In genomic region chr9:132505961-132506691, GRCh38 we compare ENCODE assay signal across 31 cellular contexts.
A peak's percentile ranks its signal among the peaks of the same experiment; 100 is the strongest.
DNase-seq lines count a peak whose midpoint lies in the region; ATAC-seq and TF ChIP-seq lines count a peak whose summit lies in the region.
"Had no signal": no experiment of that assay in that cellular context is flagged by ENCODE, and none has a peak within 500 bp of the region (broad histone marks: within the 10 kb centered on the region; RNA-seq: fewer than 3 reads in every experiment).

No MANE protein-coding gene starts in this region.

- H3K9me3 ChIP-seq in endodermal cell (ENCODE audit: control insufficient read depth, low read length) (no peaks in the 10 kb centered on the region), right lobe of liver (no peaks in the 10 kb centered on the region), esophagus squamous epithelium (no peaks in the 10 kb centered on the region)
- H3K9me3 ChIP-seq: ascending aorta, HAP-1, SJCRH30, thyroid gland, vagina had no signal

- TF ChIP-seq CTCF in endodermal cell (conservative IDR thresholded peaks at IDR 0.05) (no peak), right lobe of liver (IDR thresholded peaks at IDR 0.05) (no peak), esophagus squamous epithelium (IDR thresholded peaks at IDR 0.05) (no peak)

- peaks cover 10% of the 10 kb centered on the region for H3K36me3 Mint-ChIP-seq in endodermal cell (ENCODE audit: low read depth)
- H3K36me3 Mint-ChIP-seq: CD8-positive, alpha-beta memory T cell had no signal

- H3K27me3 ChIP-seq in endodermal cell (ENCODE audit: control insufficient read depth, insufficient read depth, low read length, poor library complexity, severe bottlenecking) (no peaks in the 10 kb centered on the region), right lobe of liver (no peaks in the 10 kb centered on the region), esophagus squamous epithelium (peaks cover 0 to 89% (median 0%) of the 10 kb centered on the region in 4 donors)
- H3K27me3 ChIP-seq: ascending aorta, thyroid gland, vagina had no signal

- ATAC-seq in right lobe of liver, result no peak
- ATAC-seq: GM12878, K562, left lobe of liver, sciatic nerve had no signal

- peak overlapping the region; percentile 76 for H3K27ac Mint-ChIP-seq in endodermal cell
- H3K27ac Mint-ChIP-seq: progenitor cell of endocrine pancreas had no signal

- H3K27ac ChIP-seq in endodermal cell (ENCODE audit: low read depth, low read length) (no peak overlapping the region), right lobe of liver (no peak overlapping the region), esophagus squamous epithelium (no peak overlapping the region)
- H3K27ac ChIP-seq: ascending aorta, cardiac muscle cell, SJCRH30, thyroid gland, vagina had no signal

- no peak overlapping the region for H3K4me3 Mint-ChIP-seq in endodermal cell

- H3K4me1 ChIP-seq in endodermal cell (ENCODE audit: control insufficient read depth, insufficient read depth, low read length) (peaks cover 11% of the 10 kb centered on the region), right lobe of liver (no peaks in the 10 kb centered on the region), esophagus squamous epithelium (peaks cover 0 to 8% (median 0%) of the 10 kb centered on the region in 3 donors)
- H3K4me1 ChIP-seq: ascending aorta, HAP-1, SJCRH30, thyroid gland, vagina had no signal

- WGBS in endodermal cell (ENCODE audit: insufficient coverage in 1 of 2, insufficient read length in 1 of 2), 2 experiments, result 88% methylated on average over 14 to 17 of the region's 17 CpGs
- 46% methylated on average over 9 of the region's 17 CpGs for WGBS in right lobe of liver (ENCODE audit: insufficient coverage, low coverage, low lambda C conversion rate, missing lambda C conversion rate)
- 56 to 58% methylated on average over 16 of the region's 17 CpGs for WGBS in esophagus squamous epithelium, 2 donors

- peak; percentile 36 for DNase-seq in NCI-H748 (lab: John Stamatoyannopoulos, UW; ENCODE audit: unreplicated experiment)
- no peak for DNase-seq in NCI-H748 treated with DMSO at 0.1 percent for 48 hours (lab: John Stamatoyannopoulos, UW)
- DNase-seq in NCI-H1417 treated with DMSO at 0.1 percent for 48 hours (lab: John Stamatoyannopoulos, UW), result peak; percentile 33
- DNase-seq in endodermal cell, result no peak
- DNase-seq in retina, result peak; percentile 61
- no peak for DNase-seq in right lobe of liver
- DNase-seq in esophagus squamous epithelium (lab: John Stamatoyannopoulos, UW), result no peak
- no peak for DNase-seq in stimulated activated CD4-positive, alpha-beta T cell treated with anti-CD3 and anti-CD28 coated beads, Interleukin-2, amount 100 ng/mL, for 48 hours
- DNase-seq: activated CD4-positive, alpha-beta T cell treated with anti-CD3 and anti-CD28 coated beads for 48 hours; activated gamma-delta T cell; activated T-cell treated with anti-CD3 and anti-CD28 coated beads, Interleukin-2, amount 50 U/mL, for 1 hour; AML-193; DMS 273 treated with DMSO at 0.1 percent for 48 hours; effector memory CD4-positive, alpha-beta T cell; NCI-H1436; NCI-H2227 treated with DMSO at 0.1 percent for 48 hours; NCI-H774; stimulated activated CD4-positive, alpha-beta T cell treated with anti-CD3 and anti-CD28 coated beads, Interleukin-4, amount 100 ng/mL, for 24 hours; T1000; thyroid gland had no signal

- H3K4me3 ChIP-seq in endodermal cell (ENCODE audit: low read length), result no peak overlapping the region
- no peak overlapping the region for H3K4me3 ChIP-seq in right lobe of liver
- no peak overlapping the region for H3K4me3 ChIP-seq in esophagus squamous epithelium
- H3K4me3 ChIP-seq: ascending aorta, cardiac muscle cell, GM12878, HAP-1, K562, SJCRH30, thyroid gland, vagina had no signal

- H3K4me1 Mint-ChIP-seq in endodermal cell, result peaks cover 27% of the 10 kb centered on the region

- no peak overlapping the region for H3K9ac ChIP-seq in endodermal cell (ENCODE audit: extremely low read depth, low read length, poor library complexity, severe bottlenecking)

- TF ChIP-seq POLR2A in right lobe of liver (IDR thresholded peaks at IDR 0.05) (no peak), esophagus squamous epithelium (IDR thresholded peaks at IDR 0.05) (no peak)

- peaks cover 3% of the 10 kb centered on the region for H3K27me3 Mint-ChIP-seq in endodermal cell (ENCODE audit: insufficient read depth)

- no peaks in the 10 kb centered on the region for H3K36me3 ChIP-seq in endodermal cell (ENCODE audit: control insufficient read depth, insufficient read depth, low read length)
- H3K36me3 ChIP-seq in right lobe of liver, result no peaks in the 10 kb centered on the region
- no peaks in the 10 kb centered on the region for H3K36me3 ChIP-seq in esophagus squamous epithelium
- H3K36me3 ChIP-seq: ascending aorta, cardiac muscle cell, HAP-1, SJCRH30, thyroid gland, vagina had no signal

- peaks cover 9% of the 10 kb centered on the region for H3K9me3 Mint-ChIP-seq in endodermal cell
- H3K9me3 Mint-ChIP-seq: CD8-positive, alpha-beta memory T cell had no signal

- intact Hi-C loops in right lobe of liver (cut with DNase I) (loop anchor here (5.0 kb wide), 2 partner anchors 71 to 296 kb away; no protein-coding TSS in a partner anchor), esophagus squamous epithelium (cut with DNase I) (loop anchor here (10.0 kb wide), 1 partner anchor 299 kb away; no protein-coding TSS in a partner anchor)

Comparison
In these comparisons a context has a peak if more than half of its experiments do, and no peak if none do; other contexts are left out.
1. DNase-seq: peak in NCI-H748 (single experiment), NCI-H1417 treated with DMSO at 0.1 percent for 48 hours (single experiment) and retina (single experiment); none in NCI-H748 treated with DMSO at 0.1 percent for 48 hours (single experiment), endodermal cell (single experiment), right lobe of liver (0 of 3), esophagus squamous epithelium (single experiment) and stimulated activated CD4-positive, alpha-beta T cell treated with anti-CD3 and anti-CD28 coated beads, Interleukin-2, amount 100 ng/mL, for 48 hours (0 of 2).